ENCODE assay signal across 12 cellular contexts in genomic region chr2:44777542-44777941, GRCh38.
DNase-seq lines count a peak whose midpoint lies in the region; ATAC-seq, FAIRE-seq and TF ChIP-seq lines count a peak whose summit lies in the region.
"Had no signal": no experiment of that assay in that cellular context is flagged by ENCODE, and none has a peak within 500 bp of the region (broad histone marks: within the 10 kb centered on the region; RNA-seq: fewer than 3 reads in every experiment).

No MANE protein-coding gene starts in this region.

- H4K20me1 ChIP-seq in H1 (replicated peaks in 1 of 2; ENCODE audit: control insufficient read depth in 1 of 2, insufficient read depth in 2 of 2, low read length in 2 of 2): no peaks in the 10 kb centered on the region

- no peak overlapping the region for H3K4ac ChIP-seq in H1 (replicated peaks; ENCODE audit: insufficient read length, low read depth, low read length)

- peak overlapping the region; percentile 75 to 82 for H3K4me2 ChIP-seq in H1 (ENCODE audit: insufficient read depth in 1 of 2, low read depth in 2 of 2, low read length in 2 of 2)

- intact Hi-C loops in kidney (cut with DNase I): no loop called here

- H4K91ac ChIP-seq in H1 (replicated peaks; ENCODE audit: insufficient read length, low read length): no peak overlapping the region

- H4K5ac ChIP-seq in H1 (ENCODE audit: insufficient read length, low read depth, low read length): no peak overlapping the region

- H3K27ac ChIP-seq in H1 (ENCODE audit: low read depth, low read length): no peak overlapping the region
- no peak overlapping the region for H3K27ac ChIP-seq in substantia nigra (ENCODE audit: low read depth, low read length, poor library complexity, severe bottlenecking)
- no peak overlapping the region for H3K27ac ChIP-seq in kidney (ENCODE audit: low read depth in 2 of 2, low read length in 2 of 2)

- H3K36me3 ChIP-seq in H7 (replicated peaks; ENCODE audit: control insufficient read depth, insufficient read depth, low read length) (no peaks in the 10 kb centered on the region), H1 (ENCODE audit: control insufficient read depth in 2 of 4, insufficient read depth in 4 of 4, low read length in 3 of 4) (no peaks in the 10 kb centered on the region), kidney (ENCODE audit: control insufficient read depth in 1 of 2, insufficient read depth in 2 of 2, low read length in 2 of 2) (no peaks in the 10 kb centered on the region)
- H3K36me3 ChIP-seq: spleen had no signal

- H2BK120ac ChIP-seq in H1 (replicated peaks; ENCODE audit: low read depth, low read length): no peak overlapping the region

- H3K4me3 ChIP-seq in H7 (ENCODE audit: insufficient read depth, low read depth, low read length) (no peak overlapping the region; the same call in 1 of the 2 replicates), H1 (ENCODE audit: extremely low read depth in 1 of 4, insufficient read depth in 2 of 4, low read depth in 3 of 4, low read length in 4 of 4) (peak overlapping the region in 1 of 4 experiments; percentile 50; a peak in 2 of 8 replicates), kidney (ENCODE audit: low read length in 2 of 2) (no peak overlapping the region)

- no peak for TF ChIP-seq POLR2A in H1 (IDR thresholded peaks at IDR 0.05; ENCODE audit: control extremely low read depth in 1 of 2, low read depth in 2 of 2, low read length in 2 of 2)

- H3K18ac ChIP-seq in H1 (ENCODE audit: extremely low read depth, low read length): no peak overlapping the region

- TF ChIP-seq EP300 in H1 (IDR thresholded peaks at IDR 0.05; ENCODE audit: borderline replicate concordance in 1 of 2, low read depth in 2 of 2, low read length in 2 of 2): no peak

- H3K27me3 ChIP-seq in H7 (ENCODE audit: control insufficient read depth, insufficient read depth, low read length) (peaks cover 5% of the 10 kb centered on the region), H1 (replicated peaks in 1 of 4; ENCODE audit: control insufficient read depth in 3 of 4, extremely low read depth in 1 of 4, insufficient read depth in 3 of 4, low read length in 3 of 4) (peaks cover 0 to 2% (median 0%) of the 10 kb centered on the region in 4 experiments; a peak in 1 of 7 replicates)

- ATAC-seq in GM18907 (IDR thresholded peaks at IDR 0.05; ENCODE audit: unreplicated experiment): no peak
- ATAC-seq: HCT116 had no signal

- no peaks in the 10 kb centered on the region for H3K79me2 ChIP-seq in H1 (ENCODE audit: control insufficient read depth in 1 of 2, insufficient read depth in 2 of 2, low read length in 2 of 2)

- no peak overlapping the region for H3K56ac ChIP-seq in H1 (replicated peaks; ENCODE audit: insufficient read length, low read depth, low read length)

- WGBS in H1 (ENCODE audit: extremely low coverage in 1 of 2, insufficient coverage in 1 of 2, insufficient read length in 1 of 2, insufficient replicate concordance in 2 of 2, low coverage in 1 of 2, low lambda C conversion rate in 2 of 2, missing lambda C conversion rate in 1 of 2), 2 experiments: 15% methylated on average over 11 of the region's 11 CpGs; no CpG with 5 or more reads in 1 of the 2 experiments

- no peak for TF ChIP-seq RAD21 in H1 (IDR thresholded peaks at IDR 0.05 in 1 of 2, conservative IDR thresholded peaks at IDR 0.05 in 1 of 2; ENCODE audit: low read depth in 2 of 2, low read length in 2 of 2)

- no peak overlapping the region for H3K23ac ChIP-seq in H1 (ENCODE audit: insufficient read length)

- no peak for TF ChIP-seq CTCF in H1 (IDR thresholded peaks at IDR 0.05; ENCODE audit: control extremely low read depth in 1 of 3, insufficient read depth in 1 of 3, low read depth in 1 of 3, low read length in 3 of 3)
- no peak for TF ChIP-seq CTCF in kidney (IDR thresholded peaks at IDR 0.05; ENCODE audit: borderline replicate concordance, extremely low read depth, insufficient read depth)

- no peak overlapping the region for H2BK15ac ChIP-seq in H1 (ENCODE audit: low read length)

- no peak overlapping the region for H2AFZ ChIP-seq in H1 (ENCODE audit: low read length)

- H2BK5ac ChIP-seq in H1 (ENCODE audit: low read depth, low read length): no peak overlapping the region

- FAIRE-seq in H1 (lab: Jason Lieb, UNC) (no peak), kidney (lab: Jason Lieb, UNC) (no peak)

- no peak overlapping the region for H2BK20ac ChIP-seq in H1 (ENCODE audit: low read length)

- H4K8ac ChIP-seq in H1 (ENCODE audit: extremely low read depth, insufficient read depth, low read length): no peak overlapping the region

- no peak overlapping the region for H3K14ac ChIP-seq in H1 (ENCODE audit: insufficient read length)

- H3K23me2 ChIP-seq in H1 (ENCODE audit: low read depth, low read length): peaks cover 8% of the 10 kb centered on the region; the same call in 1 of the 2 replicates

- CTCF ChIA-PET in H1 (lab: Charles Lee; ENCODE audit: partially characterized antibody): interaction anchor here (0.7 to 3.3 kb wide), 9 partner anchors 9 to 178 kb away, joined by 3 to 18 read pairs (median 4); no protein-coding TSS in a partner anchor

- H3K4me1 ChIP-seq in H1 (replicated peaks in 1 of 4; ENCODE audit: control insufficient read depth in 3 of 4, insufficient read depth in 4 of 4, low read length in 3 of 4) (peaks cover 16 to 44% (median 35%) of the 10 kb centered on the region in 4 experiments), kidney (ENCODE audit: control insufficient read depth in 1 of 2, insufficient read depth in 1 of 2, low read depth in 1 of 2, low read length in 2 of 2) (peaks cover 0 to 15% of the 10 kb centered on the region in 2 donors)

- H3K79me1 ChIP-seq in H1 (ENCODE audit: low read depth, low read length): no peaks in the 10 kb centered on the region

- in situ Hi-C loops in KBM-7 (cut with MboI; ENCODE audit: low pct_unique_long_range_greater_than_20kb, low sequenced_read_pairs): no loop called here

- H2AK5ac ChIP-seq in H1 (ENCODE audit: low read depth, low read length): no peak overlapping the region

- H2BK12ac ChIP-seq in H1 (ENCODE audit: low read depth, low read length): no peak overlapping the region

- DNase-seq in H7: peak; percentile 47
- peak; percentile 74 for DNase-seq in NCI-H2107 treated with DMSO at 0.1 percent for 48 hours (lab: John Stamatoyannopoulos, UW; ENCODE audit: unreplicated experiment)
- DNase-seq in H1 (ENCODE audit: low read depth in 1 of 2, low spot score in 2 of 2): no peak
- DNase-seq in putamen (ENCODE audit: low spot score): peak; percentile 58
- no peak for DNase-seq in KBM-7
- no peak for DNase-seq in substantia nigra (lab: John Stamatoyannopoulos, UW)
- no peak for DNase-seq in kidney
- DNase-seq: effector CD8-positive, alpha-beta T cell; KG1; spleen had no signal

- H3K9ac ChIP-seq in H1 (replicated peaks in 1 of 4; ENCODE audit: extremely low read depth in 1 of 4, low read depth in 3 of 4, low read length in 3 of 4) (no peak overlapping the region), kidney (ENCODE audit: low read length in 2 of 2) (no peak overlapping the region)

- H3K9me3 ChIP-seq in H1 (ENCODE audit: insufficient read depth in 2 of 2, low read depth in 1 of 2, low read length in 1 of 2) (peaks cover 0 to 4% of the 10 kb centered on the region in 2 experiments; a peak in 1 of 4 replicates), kidney (ENCODE audit: control insufficient read depth in 1 of 2, low read length in 2 of 2) (peaks cover 0 to 12% of the 10 kb centered on the region in 2 donors)

- POLR2A ChIA-PET in H1 (lab: Charles Lee; ENCODE audit: partially characterized antibody): interaction anchor here (0.8 to 4.1 kb wide), 7 partner anchors 9 to 44 kb away, joined by 3 to 23 read pairs (median 4); no protein-coding TSS in a partner anchor

TF ChIP-seq in H1, 55 proteins besides CTCF, POLR2A, EP300 and RAD21:
- TF ChIP-seq CREB1 (IDR thresholded peaks at IDR 0.05) (peak; percentile 73), SIX5 (IDR thresholded peaks at IDR 0.05; ENCODE audit: low read depth, low read length) (no peak), YY1 (IDR thresholded peaks at IDR 0.05; ENCODE audit: low read depth, low read length) (no peak), ATF2 (IDR thresholded peaks at IDR 0.05; ENCODE audit: low read length) (0 out of 2 replicates have a peak, but pooled peaks have one; percentile 44), MAFK (IDR thresholded peaks at IDR 0.05; ENCODE audit: low read depth, low read length) (no peak), ATF3 (IDR thresholded peaks at IDR 0.05; ENCODE audit: insufficient read depth, low read depth, low read length) (no peak), EZH2 (IDR thresholded peaks at IDR 0.05; ENCODE audit: low read depth, low read length, severe bottlenecking) (no peak), NANOG (IDR thresholded peaks at IDR 0.05; ENCODE audit: insufficient read depth, low read depth, low read length, poor library complexity, severe bottlenecking) (no peak), JUND (IDR thresholded peaks at IDR 0.05; ENCODE audit: low read length) (peak; percentile 53; the same call in 1 of the 2 replicates), KDM1A (IDR thresholded peaks at IDR 0.05; ENCODE audit: borderline replicate concordance, low read length) (no peak), JUN (IDR thresholded peaks at IDR 0.05; ENCODE audit: low read depth, low read length) (no peak), HDAC6 (IDR thresholded peaks at IDR 0.05; ENCODE audit: low read depth, low read length) (no peak), TCF12 (IDR thresholded peaks at IDR 0.05; ENCODE audit: low read depth, low read length) (no peak), CBX5 (IDR thresholded peaks at IDR 0.05; ENCODE audit: low read depth, low read length) (no peak), RFX5 (IDR thresholded peaks at IDR 0.05; ENCODE audit: borderline replicate concordance, low read depth, low read length) (no peak)

Comparison
In these comparisons a context has a peak if more than half of its experiments do, and no peak if none do; other contexts are left out.
1. DNase-seq: peak in H7 (single experiment), NCI-H2107 treated with DMSO at 0.1 percent for 48 hours (single experiment) and putamen (single experiment); none in H1 (0 of 2), KBM-7 (single experiment), substantia nigra (0 of 49) and kidney (single experiment).